Comparison of ENCODE assay signal across 1 cellular context in genomic region chr11:129324533-129325175, GRCh38.
TF ChIP-seq lines count a peak whose summit lies in the region.

No MANE protein-coding gene starts in this region.

TF ChIP-seq in HepG2, 621 proteins besides CTCF, POLR2A, EP300 and RAD21 (continued from another document and continues in another):
- TF ChIP-seq HMGXB3 (CRISPR knock-in tag; IDR thresholded peaks at IDR 0.05; ENCODE audit: borderline replicate concordance) (peak; percentile 98), DBP (CRISPR knock-in tag; IDR thresholded peaks at IDR 0.05; ENCODE audit: not compliant biosample characterization) (no peak), NR2C2 (CRISPR knock-in tag; IDR thresholded peaks at IDR 0.05; ENCODE audit: borderline replicate concordance) (peak; percentile 75; the same call in 1 of the 2 replicates), POGZ (CRISPR knock-in tag; IDR thresholded peaks at IDR 0.05) (peak; percentile 63), SKIL (CRISPR knock-in tag; IDR thresholded peaks at IDR 0.05; ENCODE audit: borderline replicate concordance) (peak; percentile 96), U2AF1 (optimal IDR thresholded peaks at IDR 0.05; ENCODE audit: low read depth, low read length) (peak; percentile 89), ZFP82 (CRISPR knock-in tag; IDR thresholded peaks at IDR 0.05; ENCODE audit: borderline replicate concordance) (no peak), HNF4A (CRISPR knock-in tag; IDR thresholded peaks at IDR 0.05) (peak; percentile 83), BRF2 (CRISPR knock-in tag; IDR thresholded peaks at IDR 0.05) (no peak), ASH2L (IDR thresholded peaks at IDR 0.05; ENCODE audit: insufficient read length, low read depth, low read length) (peak; percentile 18), DRAP1 (CRISPR knock-in tag; IDR thresholded peaks at IDR 0.05) (no peak), TGIF2 (CRISPR knock-in tag; IDR thresholded peaks at IDR 0.05) (peak; percentile 90), SP140L (CRISPR knock-in tag; IDR thresholded peaks at IDR 0.05; ENCODE audit: borderline replicate concordance) (no peak), ZNF281 (CRISPR knock-in tag; IDR thresholded peaks at IDR 0.05; ENCODE audit: borderline replicate concordance) (peak; percentile 44; the same call in 1 of the 2 replicates), YEATS2 (CRISPR knock-in tag; IDR thresholded peaks at IDR 0.05; ENCODE audit: borderline replicate concordance) (no peak; the same call in 1 of the 2 replicates), MTA3 (CRISPR knock-in tag; IDR thresholded peaks at IDR 0.05) (no peak), ATF4 (CRISPR knock-in tag; IDR thresholded peaks at IDR 0.05) (peak in 1 of 2 experiments; percentile 31; a peak in 1 of 4 replicates), NFIC (IDR thresholded peaks at IDR 0.05; ENCODE audit: low read length) (no peak), ZBTB26 (CRISPR knock-in tag; IDR thresholded peaks at IDR 0.05; ENCODE audit: borderline replicate concordance) (peak; percentile 28; the same call in 1 of the 2 replicates), THAP9 (CRISPR knock-in tag; IDR thresholded peaks at IDR 0.05; ENCODE audit: borderline replicate concordance) (peak; percentile 47; the same call in 1 of the 2 replicates), ZFP91 (CRISPR knock-in tag; IDR thresholded peaks at IDR 0.05; ENCODE audit: borderline replicate concordance) (0 out of 2 replicates have a peak, but pooled peaks have one; percentile 25), STAT5B (CRISPR knock-in tag; IDR thresholded peaks at IDR 0.05) (no peak), ZNF263 (CRISPR knock-in tag; IDR thresholded peaks at IDR 0.05) (no peak), NFYB (CRISPR knock-in tag; IDR thresholded peaks at IDR 0.05) (peak; percentile 47), ZNF891 (CRISPR knock-in tag; IDR thresholded peaks at IDR 0.05) (no peak), XBP1 (CRISPR knock-in tag; IDR thresholded peaks at IDR 0.05) (no peak), ZNF7 (CRISPR knock-in tag; IDR thresholded peaks at IDR 0.05) (no peak), TOPORS (CRISPR knock-in tag; IDR thresholded peaks at IDR 0.05) (no peak), ZNF331 (CRISPR knock-in tag; IDR thresholded peaks at IDR 0.05) (peak; percentile 88), GFI1 (CRISPR knock-in tag; IDR thresholded peaks at IDR 0.05; ENCODE audit: borderline replicate concordance) (no peak), THAP7 (CRISPR knock-in tag; IDR thresholded peaks at IDR 0.05) (no peak), RXRB (CRISPR knock-in tag; IDR thresholded peaks at IDR 0.05; ENCODE audit: borderline replicate concordance) (peak; percentile 97), ZNF501 (CRISPR knock-in tag; IDR thresholded peaks at IDR 0.05) (peak; percentile 60), FOXO1 (CRISPR knock-in tag; IDR thresholded peaks at IDR 0.05) (peak; percentile 75; the same call in 1 of the 2 replicates), ZNF552 (CRISPR knock-in tag; IDR thresholded peaks at IDR 0.05; ENCODE audit: borderline replicate concordance) (no peak), SIX4 (CRISPR knock-in tag; IDR thresholded peaks at IDR 0.05) (0 out of 2 replicates have a peak, but pooled peaks have one; percentile 20), ZNF292 (CRISPR knock-in tag; IDR thresholded peaks at IDR 0.05; ENCODE audit: borderline replicate concordance, low read depth) (peak; percentile 95; the same call in 1 of the 2 replicates), NR2F6 (IDR thresholded peaks at IDR 0.05) (peak; percentile 94), NR2F6 (CRISPR knock-in tag; IDR thresholded peaks at IDR 0.05) (peak; percentile 98), ARNTL (CRISPR knock-in tag; IDR thresholded peaks at IDR 0.05) (peak; percentile 69; the same call in 1 of the 2 replicates), NR3C1 (CRISPR knock-in tag; IDR thresholded peaks at IDR 0.05) (no peak), ZNF367 (CRISPR knock-in tag; IDR thresholded peaks at IDR 0.05; ENCODE audit: borderline replicate concordance) (no peak), HDAC1 (CRISPR knock-in tag; IDR thresholded peaks at IDR 0.05) (peak; percentile 92), CCDC6 (CRISPR knock-in tag; IDR thresholded peaks at IDR 0.05) (peak; percentile 81)
